In genomic region chr10:112832361-112832878, GRCh38 we compare ENCODE assay signal across 14 cellular contexts.
DNase-seq lines count a peak whose midpoint lies in the region; ATAC-seq and TF ChIP-seq lines count a peak whose summit lies in the region.
"Had no signal": no experiment of that assay in that cellular context is flagged by ENCODE, and none has a peak within 500 bp of the region (broad histone marks: within the 10 kb centered on the region; RNA-seq: fewer than 3 reads in every experiment).

No MANE protein-coding gene starts in this region.

- no peaks in the 10 kb centered on the region for H3K36me3 Mint-ChIP-seq in MCF 10A (ENCODE audit: insufficient read depth, unreplicated experiment)
- H3K36me3 Mint-ChIP-seq in type B pancreatic cell: peaks cover 6% of the 10 kb centered on the region

- H3K4me3 ChIP-seq in breast epithelium (no peak overlapping the region), iPS-15b (ENCODE audit: low read depth, low read length) (peak overlapping the region; percentile 30), MG63 (no peak overlapping the region)
- H3K4me3 ChIP-seq: gastroesophageal sphincter had no signal

- peaks cover 20% of the 10 kb centered on the region for H3K4me1 Mint-ChIP-seq in MCF 10A (ENCODE audit: insufficient read depth, unreplicated experiment)
- peaks cover 39% of the 10 kb centered on the region for H3K4me1 Mint-ChIP-seq in type B pancreatic cell (ENCODE audit: unreplicated experiment)

- H3K36me3 ChIP-seq in breast epithelium (no peaks in the 10 kb centered on the region), iPS-15b (ENCODE audit: control insufficient read depth, insufficient read depth, low read length) (no peaks in the 10 kb centered on the region), MG63 (no peaks in the 10 kb centered on the region)
- H3K36me3 ChIP-seq: gastroesophageal sphincter had no signal

- H3K9me3 ChIP-seq in breast epithelium: no peaks in the 10 kb centered on the region
- no peaks in the 10 kb centered on the region for H3K9me3 ChIP-seq in iPS-15b (ENCODE audit: control insufficient read depth, insufficient read depth, low read length)
- no peaks in the 10 kb centered on the region for H3K9me3 ChIP-seq in MG63
- H3K9me3 ChIP-seq: gastroesophageal sphincter had no signal

- H3K27me3 ChIP-seq in breast epithelium (no peaks in the 10 kb centered on the region), iPS-15b (ENCODE audit: control insufficient read depth, insufficient read depth, low read length) (peaks cover 6% of the 10 kb centered on the region), MG63 (no peaks in the 10 kb centered on the region)
- H3K27me3 ChIP-seq: gastroesophageal sphincter had no signal

- TF ChIP-seq CTCF in MCF 10A (IDR thresholded peaks at IDR 0.05; ENCODE audit: unreplicated experiment) (no peak), breast epithelium (IDR thresholded peaks at IDR 0.05) (no peak), type B pancreatic cell (conservative IDR thresholded peaks at IDR 0.05) (no peak)

- H3K9me3 Mint-ChIP-seq in MCF 10A (ENCODE audit: unreplicated experiment): no peaks in the 10 kb centered on the region
- no peaks in the 10 kb centered on the region for H3K9me3 Mint-ChIP-seq in type B pancreatic cell

- no peaks in the 10 kb centered on the region for H3K27me3 Mint-ChIP-seq in MCF 10A (ENCODE audit: insufficient read depth, unreplicated experiment)
- H3K27me3 Mint-ChIP-seq in type B pancreatic cell: peaks cover 9% of the 10 kb centered on the region

- peak; percentile 87 for ATAC-seq in SK-N-SH treated with all-trans-retinoic acid at 6 μM for 48 hours
- ATAC-seq: gastroesophageal sphincter had no signal

- H3K4me1 ChIP-seq in breast epithelium (no peaks in the 10 kb centered on the region), iPS-15b (ENCODE audit: control insufficient read depth, insufficient read depth, low read length) (peaks cover 27% of the 10 kb centered on the region)

- no TSS peak for BruUV-seq in MCF 10A (replicated peaks; lab: Mats Ljungman, UMichigan)

- intact Hi-C loops in MCF 10A (cut with micrococcal nuclease) (no loop called here), breast epithelium (cut with DNase I; ENCODE audit: low total_unique reads) (loop anchor here (5.0 kb wide), 1 partner anchor 1265 kb away; no protein-coding TSS in a partner anchor)

- H3K4me3 Mint-ChIP-seq in MCF 10A (ENCODE audit: unreplicated experiment) (no peak overlapping the region), type B pancreatic cell (no peak overlapping the region)

- H3K9ac ChIP-seq in iPS-15b (ENCODE audit: low read depth, low read length): peak overlapping the region; percentile 32

- no peak for TF ChIP-seq POLR2A in breast epithelium (IDR thresholded peaks at IDR 0.05)

- CTCF ChIA-PET in MCF 10A (lab: Yijun Ruan, JAX): interaction anchor here (0.7 kb wide), 1 partner anchor 140 kb away, joined by 4 read pairs; no protein-coding TSS in a partner anchor

- POLR2A ChIA-PET in MCF 10A (lab: Yijun Ruan, JAX): interaction anchor here (0.6 kb wide), 1 partner anchor 10 kb away, joined by 3 read pairs; no protein-coding TSS in a partner anchor

- H3K27ac ChIP-seq in breast epithelium: no peak overlapping the region
- H3K27ac ChIP-seq: gastroesophageal sphincter had no signal

- H3K27ac Mint-ChIP-seq in MCF 10A (ENCODE audit: low read depth, unreplicated experiment) (no peak overlapping the region), type B pancreatic cell (no peak overlapping the region)

- DNase-seq in MCF 10A (ENCODE audit: unreplicated experiment) (peak; percentile 42), breast epithelium (ENCODE audit: low spot score in 2 of 2) (no peak), type B pancreatic cell (ENCODE audit: extremely low spot score, unreplicated experiment) (no peak), NCI-H187 treated with DMSO at 0.1 percent for 48 hours (lab: John Stamatoyannopoulos, UW) (no peak), retina (no peak), MG63 (no peak)
- DNase-seq: activated gamma-delta T cell treated with Interleukin-2 at 50 U/mL for 16 hours; COR-L47; effector memory CD4-positive, alpha-beta T cell; Kasumi-1; NCI-H1930 had no signal

TF ChIP-seq in SK-N-SH treated with all-trans-retinoic acid at 6 μM for 48 hours, 23 proteins besides CTCF, POLR2A, EP300 and RAD21:
- TF ChIP-seq ZNF8 (CRISPR knock-in tag; IDR thresholded peaks at IDR 0.05): no peak
